Comparison of ENCODE assay signal across 8 cellular contexts in the genomic region with DNA sequence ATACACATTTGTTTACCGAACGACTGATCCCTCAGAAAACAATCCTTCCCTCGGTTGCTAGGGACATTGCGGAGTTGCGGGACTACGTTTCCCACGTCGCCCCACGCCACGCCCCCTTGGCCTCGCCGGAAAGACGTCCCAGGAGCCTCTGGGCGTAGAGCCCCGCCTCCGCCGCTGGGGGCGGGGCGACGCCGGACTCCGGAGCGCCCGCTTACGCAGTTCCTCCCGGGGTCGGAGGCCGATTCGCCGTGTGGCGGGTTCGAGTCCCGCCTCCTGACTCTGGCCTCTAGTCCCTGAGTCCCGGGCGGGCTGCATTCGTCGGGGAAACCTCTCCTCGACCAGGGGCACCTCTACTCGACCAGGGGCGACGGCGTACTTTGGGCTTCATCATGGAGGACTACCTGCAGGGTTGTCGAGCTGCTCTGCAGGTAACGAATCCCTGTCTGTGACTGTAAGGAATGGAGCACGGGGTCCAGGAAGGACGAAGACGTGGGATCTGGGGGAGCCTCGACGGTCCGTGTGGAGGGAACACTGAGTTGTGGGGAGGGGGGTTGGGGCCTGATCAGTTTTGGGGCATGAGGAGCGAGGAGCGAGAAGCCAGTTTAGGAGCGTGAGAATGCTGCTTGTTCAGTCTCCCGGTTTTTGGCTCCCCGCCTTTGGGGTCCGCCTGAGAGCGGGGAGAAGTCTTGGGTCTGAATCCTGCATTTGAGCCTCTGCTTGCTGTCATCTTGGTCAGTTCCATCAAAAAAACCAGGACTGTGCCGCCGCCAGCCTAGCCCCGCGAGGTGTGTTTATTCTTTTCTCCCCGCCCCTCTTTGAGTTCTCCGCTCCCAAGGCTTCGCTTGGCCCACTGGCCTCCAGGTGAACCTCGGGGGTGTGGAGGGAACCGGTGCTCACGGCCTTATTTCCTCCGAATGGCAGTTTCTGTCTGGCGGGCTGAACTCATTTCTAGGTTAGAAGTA. TPM values are rescaled to one million over a fixed set of nuclear protein-coding genes. Genes with fewer than 3 reads are reported as not detected.
DNase-seq lines count a peak whose midpoint lies in the region; ATAC-seq, FAIRE-seq and TF ChIP-seq lines count a peak whose summit lies in the region.

A gene with protein sequence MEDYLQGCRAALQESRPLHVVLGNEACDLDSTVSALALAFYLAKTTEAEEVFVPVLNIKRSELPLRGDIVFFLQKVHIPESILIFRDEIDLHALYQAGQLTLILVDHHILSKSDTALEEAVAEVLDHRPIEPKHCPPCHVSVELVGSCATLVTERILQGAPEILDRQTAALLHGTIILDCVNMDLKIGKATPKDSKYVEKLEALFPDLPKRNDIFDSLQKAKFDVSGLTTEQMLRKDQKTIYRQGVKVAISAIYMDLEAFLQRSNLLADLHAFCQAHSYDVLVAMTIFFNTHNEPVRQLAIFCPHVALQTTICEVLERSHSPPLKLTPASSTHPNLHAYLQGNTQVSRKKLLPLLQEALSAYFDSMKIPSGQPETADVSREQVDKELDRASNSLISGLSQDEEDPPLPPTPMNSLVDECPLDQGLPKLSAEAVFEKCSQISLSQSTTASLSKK (plus strand): TSS at position 206 of the 962 bp plus-strand sequence. CDS start 184 bp downstream, at position 390.

- ATAC-seq in GM19328 (IDR thresholded peaks at IDR 0.05; ENCODE audit: unreplicated experiment) (peak; percentile 78), HepG2 (peak; percentile 55)

- BruUV-seq in HepG2 (replicated peaks; lab: Mats Ljungman, UMichigan): no TSS peak

- no peaks in the 10 kb centered on the region for H4K20me1 ChIP-seq in HepG2 (ENCODE audit: insufficient read depth, low read length)

- TF ChIP-seq CTCF in HepG2 (CRISPR knock-in tag; IDR thresholded peaks at IDR 0.05): no peak

- H3K27ac ChIP-seq in HepG2 (ENCODE audit: extremely low read length, insufficient read depth, low read length): peak within 1 kb of the TSS; percentile 100

- peak within 1 kb of the TSS; percentile 98 for H3K9ac ChIP-seq in HepG2 (ENCODE audit: insufficient read depth, low read depth, low read length)

- H3K36me3 ChIP-seq in HepG2 (replicated peaks in 1 of 2; ENCODE audit: control insufficient read depth in 1 of 2, insufficient read depth in 2 of 2, low read length in 2 of 2): no peaks in the 10 kb centered on the region

- H3K79me2 ChIP-seq in HepG2 (ENCODE audit: insufficient read depth, low read length): peaks cover 34% of the 10 kb centered on the region

- CTCF ChIA-PET in HepG2 (lab: Yijun Ruan, JAX; ENCODE audit: low intra/inter-chr PET ratio, low total read pairs): interaction anchor here (0.9 to 1.4 kb wide), 2 partner anchors 28 to 29 kb away, joined by 3 read pairs; no protein-coding TSS in a partner anchor

- under 1% methylated on average over 41 of the region's 69 CpGs for WGBS in HepG2 (ENCODE audit: low lambda C conversion rate)

- H3K4me2 ChIP-seq in HepG2 (ENCODE audit: low read depth, low read length): peak within 1 kb of the TSS; percentile 99

- no peaks in the 10 kb centered on the region; a peak in 1 of 5 replicates for H3K27me3 ChIP-seq in HepG2 (ENCODE audit: control insufficient read depth in 1 of 2, insufficient read depth in 2 of 2, low read length in 2 of 2)

- TF ChIP-seq EP300 in HepG2 (IDR thresholded peaks at IDR 0.05; ENCODE audit: low read depth in 2 of 2, low read length in 2 of 2) (peak in 1 of 2 experiments; percentile 39; a peak in 2 of 4 replicates), HepG2 (CRISPR knock-in tag; IDR thresholded peaks at IDR 0.05; ENCODE audit: borderline replicate concordance) (no peak)

- peak within 1 kb of the TSS; percentile 66 to 99 (median 91) for H3K4me3 ChIP-seq in HepG2 (replicated peaks in 1 of 3; ENCODE audit: insufficient read depth in 1 of 3, low read depth in 2 of 3, low read length in 3 of 3)

- TF ChIP-seq POLR2A in HepG2 (IDR thresholded peaks at IDR 0.05; ENCODE audit: insufficient read depth in 1 of 2, low read depth in 2 of 2, low read length in 2 of 2): peak; percentile 45 to 54

- POLR2A ChIA-PET in HepG2 (lab: Yijun Ruan, JAX): interaction anchor here (0.5 kb wide), 1 partner anchor 211 kb away, joined by 3 read pairs; no protein-coding TSS in a partner anchor

- FAIRE-seq in HepG2 (lab: Jason Lieb, UNC): peak; percentile 60

- peaks cover 77% of the 10 kb centered on the region for H3K4me1 ChIP-seq in HepG2 (ENCODE audit: insufficient read depth, low read length)

- in situ Hi-C loops in HepG2 (cut with HindIII; ENCODE audit: extremely low pct_ligation_motif_present, low pct_unique_long_range_greater_than_20kb): no loop called here

- H2AFZ ChIP-seq in HepG2 (ENCODE audit: low read length): peak within 1 kb of the TSS; percentile 35

- H3K9me3 ChIP-seq in HepG2 (ENCODE audit: low read length): no peaks in the 10 kb centered on the region

- intact Hi-C loops in HepG2 (cut with micrococcal nuclease; ENCODE audit: unreplicated experiment): loop anchor here (5.0 kb wide), 2 partner anchors 36 to 39 kb away; a partner anchor contains a TSS

- TF ChIP-seq RAD21 in HepG2 (CRISPR knock-in tag; IDR thresholded peaks at IDR 0.05): 0 out of 2 replicates have a peak, but pooled peaks have one; percentile 4

- DNase-seq in Ammon's horn (ENCODE audit: low spot score) (peak; percentile 97), HK-2 (ENCODE audit: unreplicated experiment) (peak; percentile 90), NCI-H82 treated with DMSO at 0.1 percent for 48 hours (lab: John Stamatoyannopoulos, UW; ENCODE audit: unreplicated experiment) (peak; percentile 91), dermis blood vessel endothelial cell (peak; percentile 99), HepG2 (ENCODE audit: low spot score) (peak; percentile 95)
- DNase-seq in activated CD4-positive, alpha-beta T cell treated with anti-CD3 and anti-CD28 coated beads, Interleukin-2, amount 50 U/mL, for 48 hours: peak; percentile 97 to 98
- DNase-seq in stimulated activated CD4-positive, alpha-beta T cell treated with anti-CD3 and anti-CD28 coated beads, Interleukin-2, amount 100 ng/mL, for 48 hours: peak; percentile 94 to 95

TF ChIP-seq in HepG2, 621 proteins besides CTCF, POLR2A, EP300 and RAD21 (continues in another document):
- TF ChIP-seq MAFG (CRISPR knock-in tag; IDR thresholded peaks at IDR 0.05) (no peak), FOXP1 (IDR thresholded peaks at IDR 0.05) (peak; percentile 89; the same call in 1 of the 2 replicates), FOXP1 (CRISPR knock-in tag; IDR thresholded peaks at IDR 0.05) (peak; percentile 72), POLR2G (IDR thresholded peaks at IDR 0.05; ENCODE audit: low read depth, low read length) (peak; percentile 67), ZNF724P (CRISPR knock-in tag; IDR thresholded peaks at IDR 0.05; ENCODE audit: borderline replicate concordance) (no peak), ZSCAN31 (CRISPR knock-in tag; IDR thresholded peaks at IDR 0.05; ENCODE audit: low read depth) (peak; percentile 80), PITX1 (CRISPR knock-in tag; IDR thresholded peaks at IDR 0.05) (peak; percentile 21; the same call in 1 of the 2 replicates), NRL (CRISPR knock-in tag; IDR thresholded peaks at IDR 0.05; ENCODE audit: borderline replicate concordance) (peak; percentile 85)
- TF ChIP-seq, protein P1, sequence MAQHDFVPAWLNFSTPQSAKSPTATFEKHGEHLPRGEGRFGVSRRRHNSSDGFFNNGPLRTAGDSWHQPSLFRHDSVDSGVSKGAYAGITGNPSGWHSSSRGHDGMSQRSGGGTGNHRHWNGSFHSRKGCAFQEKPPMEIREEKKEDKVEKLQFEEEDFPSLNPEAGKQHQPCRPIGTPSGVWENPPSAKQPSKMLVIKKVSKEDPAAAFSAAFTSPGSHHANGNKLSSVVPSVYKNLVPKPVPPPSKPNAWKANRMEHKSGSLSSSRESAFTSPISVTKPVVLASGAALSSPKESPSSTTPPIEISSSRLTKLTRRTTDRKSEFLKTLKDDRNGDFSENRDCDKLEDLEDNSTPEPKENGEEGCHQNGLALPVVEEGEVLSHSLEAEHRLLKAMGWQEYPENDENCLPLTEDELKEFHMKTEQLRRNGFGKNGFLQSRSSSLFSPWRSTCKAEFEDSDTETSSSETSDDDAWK (CRISPR knock-in tag; IDR thresholded peaks at IDR 0.05): no peak
- TF ChIP-seq, protein P2, sequence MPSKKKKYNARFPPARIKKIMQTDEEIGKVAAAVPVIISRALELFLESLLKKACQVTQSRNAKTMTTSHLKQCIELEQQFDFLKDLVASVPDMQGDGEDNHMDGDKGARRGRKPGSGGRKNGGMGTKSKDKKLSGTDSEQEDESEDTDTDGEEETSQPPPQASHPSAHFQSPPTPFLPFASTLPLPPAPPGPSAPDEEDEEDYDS (CRISPR knock-in tag; IDR thresholded peaks at IDR 0.05): peak; percentile 15; the same call in 1 of the 2 replicates

RNA-seq across cellular contexts. Expression of the gene that starts here (rescaled TPM):
- total RNA-seq in dermis blood vessel endothelial cell: 6.0 and 8.7 TPM in 2 replicates
- total RNA-seq in HepG2 (2016; rRNA removed; fragmentation: Illumina TruSeq; extraction: Trizol): 19.0 and 26.2 TPM in 2 replicates
- 12.5 and 13.5 TPM in 2 replicates for total RNA-seq in HepG2 (2016; cell fraction: cytosol; rRNA removed; fragmentation: Illumina TruSeq; extraction: Trizol; ENCODE audit: low read depth)
- total RNA-seq in HepG2 (2016; cell fraction: insoluble cytoplasmic fraction; rRNA removed; fragmentation: Illumina TruSeq; extraction: Trizol): 18.9 and 24.2 TPM in 2 replicates
- 15.0 and 18.8 TPM in 2 replicates for total RNA-seq in HepG2 (2016; cell fraction: membrane; rRNA removed; fragmentation: Illumina TruSeq; extraction: Trizol)
- total RNA-seq in HepG2 (2016; cell fraction: nucleus; rRNA removed; fragmentation: Illumina TruSeq; extraction: Trizol): 10.4 and 11.9 TPM in 2 replicates
- 24.4 and 31.9 TPM in 2 replicates for polyA plus RNA-seq in HepG2 (2011; rRNA removed)
- 27.4 and 28.5 TPM in 2 replicates for polyA plus RNA-seq in HepG2 (2011; cell fraction: cytosol; rRNA removed)
- polyA plus RNA-seq in HepG2 (2011; cell fraction: nucleus; rRNA removed): 14.1 and 14.8 TPM in 2 replicates
- 15.7 and 18.3 TPM in 2 replicates for polyA plus RNA-seq in HepG2 (2012)
- 4.3 and 5.1 TPM in 2 replicates for polyA plus RNA-seq in HepG2 (2016; cell fraction: cytosol; fragmentation: Illumina TruSeq; extraction: Trizol; ENCODE audit: low read depth)
- polyA plus RNA-seq in HepG2 (2016; cell fraction: insoluble cytoplasmic fraction; fragmentation: Illumina TruSeq; extraction: Trizol; ENCODE audit: low read depth): 30.3 and 30.6 TPM in 2 replicates
- 12.6 and 13.9 TPM in 2 replicates for polyA plus RNA-seq in HepG2 (2016; cell fraction: membrane; fragmentation: Illumina TruSeq; extraction: Trizol; ENCODE audit: low read depth)
- polyA plus RNA-seq in HepG2 (2016; cell fraction: nucleus; fragmentation: Illumina TruSeq; extraction: Trizol; ENCODE audit: insufficient read depth, low read depth): 18.7 and 18.9 TPM in 2 replicates
- 47.8 and 51.4 TPM in 2 replicates for polyA minus RNA-seq in HepG2 (2011; rRNA and poly(A)+ RNA removed; ENCODE audit: low replicate concordance)
- polyA minus RNA-seq in HepG2 (2011; cell fraction: cytosol; rRNA and poly(A)+ RNA removed): 18.1 and 20.1 TPM in 2 replicates
- polyA minus RNA-seq in HepG2 (2011; cell fraction: nucleus; rRNA and poly(A)+ RNA removed): 10.6 and 12.7 TPM in 2 replicates

Comparison
In these comparisons a context has a peak if more than half of its experiments do, and no peak if none do; other contexts are left out.
1. Peak in every context shown above with its lines: DNase-seq, ATAC-seq, H3K4me3 ChIP-seq and H3K27ac ChIP-seq.